In genomic region chr3:155791190-155791589, GRCh38 we compare ENCODE assay signal across 1 cellular context.
TF ChIP-seq lines count a peak whose summit lies in the region.

No MANE protein-coding gene starts in this region.

TF ChIP-seq in WTC11, 78 proteins besides CTCF, POLR2A, EP300 and RAD21 (continued from another document):
- no peak for TF ChIP-seq NFATC4 (CRISPR knock-in tag; IDR thresholded peaks at IDR 0.05)
- TF ChIP-seq ERG (CRISPR knock-in tag; IDR thresholded peaks at IDR 0.05): no peak
- TF ChIP-seq ZNF121 (CRISPR knock-in tag; IDR thresholded peaks at IDR 0.05): no peak
- no peak for TF ChIP-seq PRDM15 (CRISPR knock-in tag; IDR thresholded peaks at IDR 0.05)
- TF ChIP-seq ATF6 (CRISPR knock-in tag; IDR thresholded peaks at IDR 0.05): no peak
- TF ChIP-seq MXD4 (CRISPR knock-in tag; IDR thresholded peaks at IDR 0.05; ENCODE audit: borderline replicate concordance): no peak
